In genomic region chr14:43165651-43166050, GRCh38 we compare ENCODE assay signal across 17 cellular contexts.
"Had no signal": no experiment of that assay in that cellular context is flagged by ENCODE, and none has a peak within 500 bp of the region (broad histone marks: within the 10 kb centered on the region; RNA-seq: fewer than 3 reads in every experiment).

No MANE protein-coding gene starts in this region.

- DNase-seq: effector memory CD8-positive, alpha-beta T cell; heart left ventricle; hypothalamus; kidney glomerular epithelial cell; mammary epithelial cell; naive thymus-derived CD8-positive, alpha-beta T cell; posterior cingulate gyrus; sigmoid colon; stimulated activated CD4-positive, alpha-beta T cell treated with anti-CD3 and anti-CD28 coated beads, Interleukin-12 subunit alpha, Interleukin-12 subunit beta, amount 100 ng/mL, for 4 hours; stimulated activated naive CD4-positive, alpha-beta T cell; stomach; substantia nigra; transverse colon had no signal

- H3K27me3 ChIP-seq: heart left ventricle, neutrophil, sigmoid colon, stomach, transverse colon had no signal

- H3K27ac ChIP-seq: heart left ventricle, neutrophil, sigmoid colon, skin epidermis, stomach, thoracic aorta had no signal

- H3K9me3 ChIP-seq: heart left ventricle, neutrophil, sigmoid colon, stomach, thoracic aorta, transverse colon had no signal

- ATAC-seq: effector memory CD8-positive, alpha-beta T cell; heart left ventricle; left lobe of liver; naive thymus-derived CD8-positive, alpha-beta T cell had no signal

- H3K4me1 ChIP-seq: heart left ventricle, sigmoid colon, stomach had no signal

- H3K4me3 ChIP-seq: heart left ventricle, sigmoid colon, skin epidermis, stomach, thoracic aorta, transverse colon had no signal

- H3K36me3 ChIP-seq: heart left ventricle, neutrophil, sigmoid colon, stomach, thoracic aorta, transverse colon had no signal
